In the genomic region with DNA sequence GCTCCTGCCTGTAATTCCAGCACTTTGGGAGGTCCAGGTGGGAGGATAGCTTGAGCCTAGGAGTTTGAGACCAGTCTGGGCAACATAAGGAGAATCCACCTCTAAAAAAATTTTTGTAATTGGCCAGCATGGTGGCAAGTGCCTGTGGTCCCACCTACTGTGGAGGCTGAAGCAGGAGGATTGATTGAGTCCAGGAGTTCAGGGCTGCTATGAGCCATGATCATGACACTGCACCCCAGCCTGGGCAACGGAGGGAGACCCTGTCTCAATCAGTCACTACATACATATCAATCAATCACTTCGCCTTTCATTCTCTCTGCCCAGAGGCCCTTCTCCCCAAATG, we compare ENCODE assay signal across 15 cellular contexts.
DNase-seq lines count a peak whose midpoint lies in the region; ATAC-seq and TF ChIP-seq lines count a peak whose summit lies in the region.
"Had no signal": no experiment of that assay in that cellular context is flagged by ENCODE, and none has a peak within 500 bp of the region (broad histone marks: within the 10 kb centered on the region; RNA-seq: fewer than 3 reads in every experiment).

No MANE protein-coding gene starts in this region.

- H3F3A ChIP-seq in DOHH2 (ENCODE audit: control insufficient read depth, insufficient read depth), result peaks cover 9% of the 10 kb centered on the region; the same call in 1 of the 2 replicates

- peak overlapping the region; percentile 52 to 99 (median 84) for H3K4me2 ChIP-seq in BLaER1 treated with 17β-estradiol and CSF1 and Interleukin-3, amounts not matched to agents 10 nM and 100 nM
- H3K4me2 ChIP-seq in DOHH2 (ENCODE audit: low read length), result peak overlapping the region; percentile 81

- H4K20me1 ChIP-seq in BLaER1 treated with 17β-estradiol and CSF1 and Interleukin-3, amounts not matched to agents 10 nM and 100 nM, result peaks cover 0 to 31% (median 20%) of the 10 kb centered on the region in 11 experiments; a peak in 16 of 22 replicates
- H4K20me1 ChIP-seq in DOHH2 (ENCODE audit: control insufficient read depth, insufficient read depth, low read depth, low read length), result no peaks in the 10 kb centered on the region

- H3K27me3 Mint-ChIP-seq in activated naive CD8-positive, alpha-beta T cell, result no peaks in the 10 kb centered on the region
- H3K27me3 Mint-ChIP-seq in nephron (ENCODE audit: low read depth), result peaks cover 7% of the 10 kb centered on the region

- H3K9me2 ChIP-seq in DOHH2 (replicated peaks; ENCODE audit: control insufficient read depth, low read length), result no peaks in the 10 kb centered on the region

- H3K27me3 ChIP-seq in BLaER1 treated with 17β-estradiol and CSF1 and Interleukin-3, amounts not matched to agents 10 nM and 100 nM, result no peaks in the 10 kb centered on the region
- no peaks in the 10 kb centered on the region for H3K27me3 ChIP-seq in DOHH2 (ENCODE audit: control insufficient read depth, low read length)
- H3K27me3 ChIP-seq: suprapubic skin had no signal

- H3K27ac ChIP-seq in BLaER1 treated with 17β-estradiol and CSF1 and Interleukin-3, amounts not matched to agents 10 nM and 100 nM, result peak overlapping the region in 10 of 11 experiments; percentile 94 to 99 (median 98); a peak in 20 of 22 replicates
- H3K27ac ChIP-seq in DOHH2 (ENCODE audit: low read depth, low read length), result peak overlapping the region; percentile 86; the same call in 1 of the 2 replicates
- H3K27ac ChIP-seq: parathyroid adenoma had no signal

- H3K9ac ChIP-seq in BLaER1 treated with 17β-estradiol and CSF1 and Interleukin-3, amounts not matched to agents 10 nM and 100 nM, result peak overlapping the region in 10 of 11 experiments; percentile 4 to 100 (median 98); a peak in 19 of 22 replicates
- H3K9ac ChIP-seq: parathyroid adenoma had no signal

- peaks cover 0 to 18% (median 12%) of the 10 kb centered on the region in 11 experiments; a peak in 14 of 22 replicates for H3K36me3 ChIP-seq in BLaER1 treated with 17β-estradiol and CSF1 and Interleukin-3, amounts not matched to agents 10 nM and 100 nM
- peaks cover 27% of the 10 kb centered on the region for H3K36me3 ChIP-seq in DOHH2 (ENCODE audit: control insufficient read depth, low read length)
- H3K36me3 ChIP-seq: suprapubic skin had no signal

- TF ChIP-seq CTCF in DOHH2 (IDR thresholded peaks at IDR 0.05; ENCODE audit: low read depth, low read length, poor library complexity, severe bottlenecking) (no peak), nephron (IDR thresholded peaks at IDR 0.05; ENCODE audit: unreplicated experiment in 3 of 3) (no peak)

- peaks cover 38% of the 10 kb centered on the region for H3K79me2 ChIP-seq in DOHH2 (ENCODE audit: control insufficient read depth, low read length)

- H3K9me3 Mint-ChIP-seq in activated naive CD8-positive, alpha-beta T cell (ENCODE audit: low read depth), result no peaks in the 10 kb centered on the region
- no peaks in the 10 kb centered on the region for H3K9me3 Mint-ChIP-seq in nephron
- H3K9me3 Mint-ChIP-seq: HFFc6, mesothelial cell of epicardium had no signal

- peak overlapping the region; percentile 99 for H3K4me3 Mint-ChIP-seq in activated naive CD8-positive, alpha-beta T cell
- peak overlapping the region; percentile 49 to 73 (median 73) for H3K4me3 Mint-ChIP-seq in nephron
- H3K4me3 Mint-ChIP-seq: HFFc6 had no signal

- peak overlapping the region in 3 of 10 experiments; percentile 87 to 98 (median 96); a peak in 1 of 20 replicates for H3K4me3 ChIP-seq in BLaER1 treated with 17β-estradiol and CSF1 and Interleukin-3, amounts not matched to agents 10 nM and 100 nM
- no peak overlapping the region for H3K4me3 ChIP-seq in DOHH2 (ENCODE audit: low read length)

- no peak for DNase-seq in kidney glomerular epithelial cell (lab: John Stamatoyannopoulos, UW)
- no peak for DNase-seq in COLO668 (lab: John Stamatoyannopoulos, UW; ENCODE audit: unreplicated experiment)
- DNase-seq: anterior cingulate cortex, cortex of kidney, HFFc6, NCI-H774, SIG-M5 had no signal

- ATAC-seq in HG02870 (IDR thresholded peaks at IDR 0.05; ENCODE audit: unreplicated experiment), result no peak

- peak overlapping the region; percentile 97 for H3K27ac Mint-ChIP-seq in activated naive CD8-positive, alpha-beta T cell
- H3K27ac Mint-ChIP-seq in nephron, result peak overlapping the region in 2 of 3 experiments; percentile 26 to 30
- H3K27ac Mint-ChIP-seq: HFFc6 had no signal

- H3K36me3 Mint-ChIP-seq in activated naive CD8-positive, alpha-beta T cell, result no peaks in the 10 kb centered on the region
- peaks cover under 1% of the 10 kb centered on the region for H3K36me3 Mint-ChIP-seq in nephron (ENCODE audit: low read depth)
- H3K36me3 Mint-ChIP-seq: mesothelial cell of epicardium had no signal

- peaks cover 40% of the 10 kb centered on the region for H3K4me1 Mint-ChIP-seq in activated naive CD8-positive, alpha-beta T cell (ENCODE audit: low read depth)
- peaks cover 26% of the 10 kb centered on the region for H3K4me1 Mint-ChIP-seq in nephron

- H3K9me3 ChIP-seq in BLaER1 treated with 17β-estradiol and CSF1 and Interleukin-3, amounts not matched to agents 10 nM and 100 nM (replicated peaks in 1 of 11), result no peaks in the 10 kb centered on the region
- H3K9me3 ChIP-seq in DOHH2 (ENCODE audit: control insufficient read depth, insufficient read depth, low read length), result no peaks in the 10 kb centered on the region
- H3K9me3 ChIP-seq: suprapubic skin had no signal

- H3K4me1 ChIP-seq in BLaER1 treated with 17β-estradiol and CSF1 and Interleukin-3, amounts not matched to agents 10 nM and 100 nM, result peaks cover 57 to 79% (median 75%) of the 10 kb centered on the region in 10 experiments
- H3K4me1 ChIP-seq in DOHH2 (ENCODE audit: control insufficient read depth, low read length), result peaks cover 64% of the 10 kb centered on the region
